Comparison of ENCODE assay signal across 1 cellular context in the genomic region with DNA sequence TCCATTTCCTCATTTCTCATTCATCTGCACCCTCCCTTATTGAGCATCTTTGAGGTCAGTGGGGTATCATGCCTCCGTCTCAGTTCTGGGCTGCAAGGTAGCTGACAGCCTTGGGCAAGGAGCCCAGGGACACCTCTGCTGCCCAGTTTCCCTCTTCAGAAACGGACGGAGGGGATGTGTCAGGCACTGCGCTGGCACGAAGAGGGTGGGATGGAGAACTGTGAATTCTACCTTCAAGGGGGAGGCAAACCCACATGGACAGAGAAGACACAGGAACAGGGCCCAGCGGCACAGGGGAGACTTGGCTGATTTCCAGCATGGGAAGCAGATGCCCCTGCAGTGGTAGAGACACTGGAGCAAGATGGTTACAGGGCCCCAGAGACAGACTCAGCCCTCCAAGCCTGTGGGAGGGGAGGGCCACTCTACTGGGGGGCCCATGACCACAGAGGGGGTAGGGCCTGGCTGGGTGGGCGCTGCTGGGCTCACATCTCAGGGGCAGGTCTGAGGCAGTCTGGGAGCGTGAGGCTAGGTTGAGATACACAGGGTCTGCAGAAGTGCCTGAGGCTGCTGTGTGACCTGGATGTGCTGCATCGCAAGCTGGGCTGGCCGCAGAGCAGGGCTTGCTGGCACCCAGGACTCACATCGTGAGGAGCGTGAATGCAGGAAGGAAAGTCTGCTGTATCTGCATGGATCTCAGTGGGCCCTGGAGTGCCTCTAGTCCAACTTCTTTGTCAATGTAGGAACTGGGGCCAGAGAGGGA.
TF ChIP-seq lines count a peak whose summit lies in the region.

No MANE protein-coding gene starts in this region.

TF ChIP-seq in K562, 482 proteins besides CTCF, POLR2A, EP300 and RAD21 (continued from another document):
- TF ChIP-seq, protein P1, sequence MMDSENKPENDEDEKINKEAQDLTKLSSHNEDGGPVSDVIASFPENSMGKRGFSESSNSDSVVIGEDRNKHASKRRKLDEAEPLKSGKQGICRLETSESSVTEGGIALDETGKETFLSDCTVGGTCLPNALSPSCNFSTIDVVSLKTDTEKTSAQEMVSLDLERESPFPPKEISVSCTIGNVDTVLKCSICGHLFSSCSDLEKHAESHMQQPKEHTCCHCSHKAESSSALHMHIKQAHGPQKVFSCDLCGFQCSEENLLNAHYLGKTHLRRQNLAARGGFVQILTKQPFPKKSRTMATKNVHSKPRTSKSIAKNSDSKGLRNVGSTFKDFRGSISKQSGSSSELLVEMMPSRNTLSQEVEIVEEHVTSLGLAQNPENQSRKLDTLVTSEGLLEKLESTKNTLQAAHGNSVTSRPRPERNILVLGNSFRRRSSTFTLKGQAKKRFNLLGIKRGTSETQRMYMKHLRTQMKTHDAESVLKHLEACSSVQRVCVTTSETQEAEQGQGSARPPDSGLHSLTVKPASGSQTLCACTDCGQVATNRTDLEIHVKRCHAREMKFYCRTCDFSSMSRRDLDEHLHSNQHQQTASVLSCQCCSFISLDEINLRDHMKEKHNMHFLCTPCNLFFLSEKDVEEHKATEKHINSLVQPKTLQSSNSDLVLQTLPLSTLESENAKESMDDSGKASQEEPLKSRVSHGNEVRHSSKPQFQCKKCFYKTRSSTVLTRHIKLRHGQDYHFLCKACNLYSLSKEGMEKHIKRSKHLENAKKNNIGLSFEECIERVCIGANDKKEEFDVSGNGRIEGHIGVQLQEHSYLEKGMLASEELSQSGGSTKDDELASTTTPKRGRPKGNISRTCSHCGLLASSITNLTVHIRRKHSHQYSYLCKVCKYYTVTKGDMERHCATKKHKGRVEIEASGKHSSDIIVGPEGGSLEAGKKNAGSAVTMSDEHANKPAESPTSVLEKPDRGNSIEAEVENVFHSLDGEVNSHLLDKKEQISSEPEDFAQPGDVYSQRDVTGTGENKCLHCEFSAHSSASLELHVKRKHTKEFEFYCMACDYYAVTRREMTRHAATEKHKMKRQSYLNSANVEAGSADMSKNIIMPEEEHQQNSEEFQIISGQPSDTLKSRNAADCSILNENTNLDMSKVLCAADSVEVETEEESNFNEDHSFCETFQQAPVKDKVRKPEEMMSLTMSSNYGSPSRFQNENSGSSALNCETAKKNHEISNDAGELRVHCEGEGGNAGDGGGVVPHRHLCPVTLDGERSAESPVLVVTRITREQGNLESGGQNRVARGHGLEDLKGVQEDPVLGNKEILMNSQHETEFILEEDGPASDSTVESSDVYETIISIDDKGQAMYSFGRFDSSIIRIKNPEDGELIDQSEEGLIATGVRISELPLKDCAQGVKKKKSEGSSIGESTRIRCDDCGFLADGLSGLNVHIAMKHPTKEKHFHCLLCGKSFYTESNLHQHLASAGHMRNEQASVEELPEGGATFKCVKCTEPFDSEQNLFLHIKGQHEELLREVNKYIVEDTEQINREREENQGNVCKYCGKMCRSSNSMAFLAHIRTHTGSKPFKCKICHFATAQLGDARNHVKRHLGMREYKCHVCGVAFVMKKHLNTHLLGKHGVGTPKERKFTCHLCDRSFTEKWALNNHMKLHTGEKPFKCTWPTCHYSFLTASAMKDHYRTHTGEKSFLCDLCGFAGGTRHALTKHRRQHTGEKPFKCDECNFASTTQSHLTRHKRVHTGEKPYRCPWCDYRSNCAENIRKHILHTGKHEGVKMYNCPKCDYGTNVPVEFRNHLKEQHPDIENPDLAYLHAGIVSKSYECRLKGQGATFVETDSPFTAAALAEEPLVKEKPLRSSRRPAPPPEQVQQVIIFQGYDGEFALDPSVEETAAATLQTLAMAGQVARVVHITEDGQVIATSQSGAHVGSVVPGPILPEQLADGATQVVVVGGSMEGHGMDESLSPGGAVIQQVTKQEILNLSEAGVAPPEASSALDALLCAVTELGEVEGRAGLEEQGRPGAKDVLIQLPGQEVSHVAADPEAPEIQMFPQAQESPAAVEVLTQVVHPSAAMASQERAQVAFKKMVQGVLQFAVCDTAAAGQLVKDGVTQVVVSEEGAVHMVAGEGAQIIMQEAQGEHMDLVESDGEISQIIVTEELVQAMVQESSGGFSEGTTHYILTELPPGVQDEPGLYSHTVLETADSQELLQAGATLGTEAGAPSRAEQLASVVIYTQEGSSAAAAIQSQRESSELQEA (IDR thresholded peaks at IDR 0.05; ENCODE audit: low read depth), result no peak
- TF ChIP-seq NFIC (IDR thresholded peaks at IDR 0.05), result peak; percentile 30; the same call in 1 of the 2 replicates
